Comparison of ENCODE assay signal across 9 cellular contexts in the genomic region with DNA sequence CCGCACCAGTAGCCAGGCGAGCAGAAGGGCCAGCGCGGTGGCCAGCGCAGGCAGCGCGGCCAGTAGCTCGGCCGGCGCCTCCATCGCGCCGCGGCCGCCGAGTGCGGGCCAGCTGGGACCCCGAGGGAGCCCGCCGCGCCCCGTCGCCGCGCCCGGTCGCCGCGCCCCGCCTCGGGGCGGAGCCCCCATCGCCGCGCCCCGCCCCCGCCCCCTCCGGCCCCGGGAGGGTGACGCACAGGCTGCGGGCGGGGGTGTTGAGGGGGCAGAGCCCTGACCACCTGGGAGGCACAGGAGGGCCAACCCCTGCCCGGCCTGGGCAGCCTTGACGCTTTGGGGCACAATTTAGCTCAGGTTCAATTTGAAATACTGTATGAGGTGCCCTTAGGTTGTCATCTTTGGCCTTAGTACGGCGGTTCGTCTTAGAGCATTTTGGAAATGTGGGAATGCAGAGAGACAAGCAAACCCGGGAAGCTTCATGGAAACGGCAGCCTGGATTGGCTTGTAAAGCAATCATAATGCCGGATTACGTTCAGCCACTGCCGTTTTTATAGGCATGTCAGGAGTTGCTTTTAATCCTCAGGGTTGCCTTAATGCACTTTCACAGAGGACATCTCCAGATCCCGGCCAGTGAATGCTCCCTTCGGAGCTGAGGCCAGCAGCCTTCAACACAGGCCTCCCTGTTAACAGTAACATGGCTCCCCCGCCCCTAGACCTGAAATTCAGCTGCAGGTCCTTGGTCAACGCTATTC. TPM values are rescaled to one million over a fixed set of nuclear protein-coding genes. Genes with fewer than 3 reads are reported as not detected.
DNase-seq lines count a peak whose midpoint lies in the region; ATAC-seq, FAIRE-seq and TF ChIP-seq lines count a peak whose summit lies in the region.
"Had no signal": no experiment of that assay in that cellular context is flagged by ENCODE, and none has a peak within 500 bp of the region (broad histone marks: within the 10 kb centered on the region; RNA-seq: fewer than 3 reads in every experiment).

A gene with protein sequence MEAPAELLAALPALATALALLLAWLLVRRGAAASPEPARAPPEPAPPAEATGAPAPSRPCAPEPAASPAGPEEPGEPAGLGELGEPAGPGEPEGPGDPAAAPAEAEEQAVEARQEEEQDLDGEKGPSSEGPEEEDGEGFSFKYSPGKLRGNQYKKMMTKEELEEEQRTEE (minus strand): TSS at position 103 of the 749 bp plus-strand sequence. CDS start 19 bp downstream, at position 84.

- no peak for FAIRE-seq in GM12891 (lab: Jason Lieb, UNC)
- FAIRE-seq: endometrium had no signal

- peak; percentile 58 for DNase-seq in GM12891 (ENCODE audit: insufficient read length, low spot score)
- peak; percentile 23 for DNase-seq in NCI-H1092 (lab: John Stamatoyannopoulos, UW)
- peak; percentile 48 for DNase-seq in activated CD4-positive, alpha-beta T cell treated with anti-CD3 and anti-CD28 coated beads, Interleukin-2, amount 50 U/mL, for 1 hour
- peak in 1 of 2 donors; percentile 70 for DNase-seq in dermis microvascular lymphatic vessel endothelial cell (ENCODE audit: low read depth in 2 of 2)
- no peak for DNase-seq in left lobe of liver (ENCODE audit: low spot score)
- DNase-seq in stimulated activated CD4-positive, alpha-beta T cell treated with anti-CD3 and anti-CD28 coated beads, Interleukin-1b, Interleukin-23, amount 100 ng/mL, for 4 hours (ENCODE audit: low read depth in 2 of 2), result peak; percentile 43 to 50
- no peak for DNase-seq in kidney glomerular epithelial cell (lab: John Stamatoyannopoulos, UW)

- ATAC-seq in left lobe of liver (peak; percentile 84), GM21619 (IDR thresholded peaks at IDR 0.05; ENCODE audit: unreplicated experiment) (no peak)

- no peak for TF ChIP-seq POLR2A in GM12891 (IDR thresholded peaks at IDR 0.05; ENCODE audit: low read depth, low read length)

TF ChIP-seq in GM12891, 5 proteins besides CTCF, POLR2A, EP300 and RAD21:
- TF ChIP-seq POLR2AphosphoS5 (IDR thresholded peaks at IDR 0.05; ENCODE audit: low read depth, low read length) (no peak), PAX5 (IDR thresholded peaks at IDR 0.05; ENCODE audit: insufficient read depth, low read length, severe bottlenecking) (no peak), SPI1 (IDR thresholded peaks at IDR 0.05; ENCODE audit: low read depth, low read length) (no peak), POU2F2 (IDR thresholded peaks at IDR 0.05; ENCODE audit: low read depth, low read length) (no peak), TAF1 (IDR thresholded peaks at IDR 0.05; ENCODE audit: low read depth, low read length) (no peak)
TF ChIP-seq in GM12891: peak in this region for 0.

RNA-seq across cellular contexts. Expression of the gene that starts here (rescaled TPM):
- polyA plus RNA-seq in GM12891 (2012; ENCODE audit: low read depth, missing spikeins), result 0.42 TPM
- 140 and 141 TPM in 2 replicates for total RNA-seq in dermis microvascular lymphatic vessel endothelial cell
- 9.3 TPM for total RNA-seq in left lobe of liver

Comparison
In these comparisons a context has a peak if more than half of its experiments do, and no peak if none do; other contexts are left out.
1. RNA of the gene that starts here (total RNA-seq): 140 to 141 TPM in dermis microvascular lymphatic vessel endothelial cell; 9.3 TPM in left lobe of liver (single experiment); every median in the first group is over 10 times any median in the second.
2. DNase-seq: peak in GM12891 (single experiment), NCI-H1092 (single experiment), activated CD4-positive, alpha-beta T cell treated with anti-CD3 and anti-CD28 coated beads, Interleukin-2, amount 50 U/mL, for 1 hour (single experiment) and stimulated activated CD4-positive, alpha-beta T cell treated with anti-CD3 and anti-CD28 coated beads, Interleukin-1b, Interleukin-23, amount 100 ng/mL, for 4 hours (2 of 2); none in left lobe of liver (single experiment) and kidney glomerular epithelial cell (single experiment).